ENCODE assay signal across 1 cellular context in the genomic region with DNA sequence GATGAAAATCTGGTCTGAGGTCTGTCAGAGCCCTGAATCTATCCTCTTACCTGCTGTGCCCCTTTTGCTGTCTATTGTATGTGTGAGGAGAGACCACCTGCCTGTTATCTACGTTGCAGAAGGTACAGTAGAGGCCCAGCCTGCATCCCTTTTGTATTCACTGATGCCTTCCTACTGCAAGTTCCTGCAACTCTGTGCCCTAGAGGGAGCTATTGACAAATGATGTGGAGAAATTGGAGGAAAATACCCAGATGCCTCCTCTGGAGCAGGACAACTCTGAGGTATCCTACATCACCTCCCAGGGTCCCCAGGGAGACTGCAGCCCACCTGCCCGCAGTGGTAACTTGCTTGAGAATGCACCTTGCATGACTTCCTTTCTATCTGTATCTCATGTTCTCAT.
TF ChIP-seq lines count a peak whose summit lies in the region.

No MANE protein-coding gene starts in this region.

TF ChIP-seq in HCT116, 20 proteins besides CTCF, POLR2A, EP300 and RAD21 (continued from another document):
- TF ChIP-seq YY1 (IDR thresholded peaks at IDR 0.05; ENCODE audit: extremely low read depth, insufficient replicate concordance, low read depth, low read length) (no peak), EZH2phosphoT487 (IDR thresholded peaks at IDR 0.05; ENCODE audit: borderline replicate concordance) (no peak), CEBPB (IDR thresholded peaks at IDR 0.05; ENCODE audit: low read depth) (no peak), FOSL1 (IDR thresholded peaks at IDR 0.05; ENCODE audit: low read depth) (no peak), EZH2 (IDR thresholded peaks at IDR 0.05) (no peak), ZNF274 (IDR thresholded peaks at IDR 0.05; ENCODE audit: low read depth, low read length) (no peak), SIN3A (IDR thresholded peaks at IDR 0.05; ENCODE audit: low read depth) (no peak), SRF (IDR thresholded peaks at IDR 0.05; ENCODE audit: low read depth) (no peak), TCF7L2 (IDR thresholded peaks at IDR 0.05; ENCODE audit: borderline replicate concordance, extremely low read depth, insufficient read depth, insufficient read length) (no peak), SP1 (IDR thresholded peaks at IDR 0.05; ENCODE audit: low read depth) (no peak), POLR2AphosphoS5 (IDR thresholded peaks at IDR 0.05; ENCODE audit: low read depth, low read length) (no peak), ZFX (IDR thresholded peaks at IDR 0.05) (no peak), JUND (IDR thresholded peaks at IDR 0.05) (no peak), CBX3 (IDR thresholded peaks at IDR 0.05; ENCODE audit: low read depth) (no peak)
- TF ChIP-seq, protein P1, sequence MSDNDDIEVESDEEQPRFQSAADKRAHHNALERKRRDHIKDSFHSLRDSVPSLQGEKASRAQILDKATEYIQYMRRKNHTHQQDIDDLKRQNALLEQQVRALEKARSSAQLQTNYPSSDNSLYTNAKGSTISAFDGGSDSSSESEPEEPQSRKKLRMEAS (IDR thresholded peaks at IDR 0.05): no peak
- TF ChIP-seq, protein P2, sequence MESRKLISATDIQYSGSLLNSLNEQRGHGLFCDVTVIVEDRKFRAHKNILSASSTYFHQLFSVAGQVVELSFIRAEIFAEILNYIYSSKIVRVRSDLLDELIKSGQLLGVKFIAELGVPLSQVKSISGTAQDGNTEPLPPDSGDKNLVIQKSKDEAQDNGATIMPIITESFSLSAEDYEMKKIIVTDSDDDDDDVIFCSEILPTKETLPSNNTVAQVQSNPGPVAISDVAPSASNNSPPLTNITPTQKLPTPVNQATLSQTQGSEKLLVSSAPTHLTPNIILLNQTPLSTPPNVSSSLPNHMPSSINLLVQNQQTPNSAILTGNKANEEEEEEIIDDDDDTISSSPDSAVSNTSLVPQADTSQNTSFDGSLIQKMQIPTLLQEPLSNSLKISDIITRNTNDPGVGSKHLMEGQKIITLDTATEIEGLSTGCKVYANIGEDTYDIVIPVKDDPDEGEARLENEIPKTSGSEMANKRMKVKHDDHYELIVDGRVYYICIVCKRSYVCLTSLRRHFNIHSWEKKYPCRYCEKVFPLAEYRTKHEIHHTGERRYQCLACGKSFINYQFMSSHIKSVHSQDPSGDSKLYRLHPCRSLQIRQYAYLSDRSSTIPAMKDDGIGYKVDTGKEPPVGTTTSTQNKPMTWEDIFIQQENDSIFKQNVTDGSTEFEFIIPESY (IDR thresholded peaks at IDR 0.05; ENCODE audit: extremely low read depth, insufficient replicate concordance, low read length): no peak
- TF ChIP-seq, protein P3, sequence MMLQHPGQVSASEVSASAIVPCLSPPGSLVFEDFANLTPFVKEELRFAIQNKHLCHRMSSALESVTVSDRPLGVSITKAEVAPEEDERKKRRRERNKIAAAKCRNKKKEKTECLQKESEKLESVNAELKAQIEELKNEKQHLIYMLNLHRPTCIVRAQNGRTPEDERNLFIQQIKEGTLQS (IDR thresholded peaks at IDR 0.05): no peak
TF ChIP-seq in HCT116: peak in this region for 0.
